Comparison of ENCODE assay signal across 6 cellular contexts in genomic region chr11:64869571-64870175, GRCh38. TPM values are rescaled to one million over a fixed set of nuclear protein-coding genes. Genes with fewer than 3 reads are reported as not detected.
A peak's percentile ranks its signal among the peaks of the same experiment; 100 is the strongest.
DNase-seq lines count a peak whose midpoint lies in the region; ATAC-seq and TF ChIP-seq lines count a peak whose summit lies in the region.

No MANE protein-coding gene starts in this region.

- no peaks in the 10 kb centered on the region for H3F3A ChIP-seq in Loucy (ENCODE audit: low read depth)

- no peaks in the 10 kb centered on the region for H4K20me1 ChIP-seq in Loucy (ENCODE audit: insufficient read depth, low read length, poor library complexity, severe bottlenecking)

- H3K27me3 ChIP-seq in Loucy (ENCODE audit: insufficient read depth, low read length, poor library complexity, severe bottlenecking) (no peaks in the 10 kb centered on the region), spleen (replicated peaks in 1 of 7) (no peaks in the 10 kb centered on the region)
- H3K27me3 ChIP-seq in effector memory CD4-positive, alpha-beta T cell (replicated peaks; ENCODE audit: control insufficient read depth, insufficient read depth, low read length, poor library complexity, severe bottlenecking): no peaks in the 10 kb centered on the region

- H3K36me3 ChIP-seq in Loucy (ENCODE audit: insufficient read depth, low read length): peaks cover 6% of the 10 kb centered on the region; the same call in 1 of the 2 replicates
- peaks cover 37% of the 10 kb centered on the region for H3K36me3 ChIP-seq in effector memory CD4-positive, alpha-beta T cell (ENCODE audit: control insufficient read depth, insufficient read depth, low read length)
- peaks cover 0 to 87% (median 31%) of the 10 kb centered on the region in 6 donors for H3K36me3 ChIP-seq in spleen

- H3K79me2 ChIP-seq in Loucy (ENCODE audit: insufficient read depth, low read length): peaks cover 83% of the 10 kb centered on the region

- WGBS in spleen, 5 donors: 32 to 63% (median 42%) methylated on average over 7 to 9 of the region's 9 CpGs

- no peak for TF ChIP-seq POLR2A in spleen (IDR thresholded peaks at IDR 0.05)

- H2AFZ ChIP-seq in Loucy (ENCODE audit: low read length): no peak overlapping the region

- peak overlapping the region; percentile 89 for H3K4me2 ChIP-seq in Loucy (ENCODE audit: low read depth, low read length, poor library complexity, severe bottlenecking)

- H3K27ac ChIP-seq in effector memory CD4-positive, alpha-beta T cell (ENCODE audit: insufficient read depth, low read length, poor library complexity, severe bottlenecking): peak overlapping the region; percentile 74
- peak overlapping the region; percentile 73 to 98 (median 90) for H3K27ac ChIP-seq in spleen

- H3K9ac ChIP-seq in Loucy (ENCODE audit: low read depth, low read length, poor library complexity, severe bottlenecking): peak overlapping the region; percentile 63

- DNase-seq in effector memory CD4-positive, alpha-beta T cell: no peak
- DNase-seq in spleen: peak; percentile 86
- no peak for DNase-seq in NCI-H2196 (lab: John Stamatoyannopoulos, UW; ENCODE audit: unreplicated experiment)
- DNase-seq in NCI-H2107 treated with DMSO at 0.1 percent for 48 hours (lab: John Stamatoyannopoulos, UW; ENCODE audit: unreplicated experiment): no peak

- peak; percentile 36 for TF ChIP-seq CTCF in Loucy (conservative IDR thresholded peaks at IDR 0.05; ENCODE audit: low read length)
- TF ChIP-seq CTCF in spleen (IDR thresholded peaks at IDR 0.05 in 8 of 11, conservative IDR thresholded peaks at IDR 0.05 in 3 of 11): peak in 6 of 11 experiments; percentile 17 to 39 (median 28)

- ATAC-seq in HG02884 (IDR thresholded peaks at IDR 0.05; ENCODE audit: unreplicated experiment): no peak

- H3K4me1 ChIP-seq in Loucy (ENCODE audit: insufficient read depth, low read length, poor library complexity, severe bottlenecking): peaks cover 53% of the 10 kb centered on the region
- H3K4me1 ChIP-seq in effector memory CD4-positive, alpha-beta T cell (ENCODE audit: control insufficient read depth, insufficient read depth, low read length, poor library complexity, severe bottlenecking): peaks cover 86% of the 10 kb centered on the region
- peaks cover 87 to 100% (median 100%) of the 10 kb centered on the region in 6 donors for H3K4me1 ChIP-seq in spleen

- H3K9me2 ChIP-seq in Loucy (replicated peaks; ENCODE audit: low read depth, low read length): no peaks in the 10 kb centered on the region

- intact Hi-C loops in spleen (cut with DNase I; ENCODE audit: low total_unique reads): no loop called here

- peak overlapping the region; percentile 63 for H3K4me3 ChIP-seq in Loucy (ENCODE audit: low read length, poor library complexity, severe bottlenecking)
- peak overlapping the region; percentile 52 for H3K4me3 ChIP-seq in effector memory CD4-positive, alpha-beta T cell (ENCODE audit: insufficient read depth, low read depth, low read length, poor library complexity, severe bottlenecking)
- H3K4me3 ChIP-seq in spleen: peak overlapping the region in 7 of 8 donors; percentile 4 to 55 (median 24)

- H3K9me3 ChIP-seq in Loucy (ENCODE audit: insufficient read depth, low read depth, low read length): no peaks in the 10 kb centered on the region
- no peaks in the 10 kb centered on the region for H3K9me3 ChIP-seq in effector memory CD4-positive, alpha-beta T cell (ENCODE audit: control insufficient read depth, low read length)
- no peaks in the 10 kb centered on the region for H3K9me3 ChIP-seq in spleen

RNA-seq across cellular contexts. Expression of gene EHD1, which starts 8.7 kb away (rescaled TPM):
- 100 to 1,000 TPM; 117 to 337 (median 201) TPM for total RNA-seq in spleen
- polyA plus RNA-seq in spleen: 10 to 100 TPM; 51.9 to 93.9 (median 53.7) TPM

RNA-seq across cellular contexts. Expression of gene CDC42BPG, which starts 25.2 kb away (rescaled TPM):
- total RNA-seq in spleen: 1 to 10 TPM; 1.9 to 4.6 (median 2.6) TPM
- 1 to 10 TPM in 2 of 3 donors, under 1 TPM in 1; 0.74 to 2.0 (median 1.0) TPM for polyA plus RNA-seq in spleen

RNA-seq across cellular contexts. Expression of gene ATG2A, which starts 47.3 kb away (rescaled TPM):
- total RNA-seq in spleen: 10 to 100 TPM; 32.7 to 57.3 (median 40.3) TPM
- 10 to 100 TPM; 14.3 to 30.3 (median 28.8) TPM for polyA plus RNA-seq in spleen

RNA-seq across cellular contexts. Expression of gene PPP2R5B, which starts 54.8 kb away (rescaled TPM):
- total RNA-seq in spleen: 10 to 100 TPM; 21.9 to 45.1 (median 30.4) TPM
- 10 to 100 TPM; 10.8 to 25.4 (median 15.2) TPM for polyA plus RNA-seq in spleen

RNA-seq across cellular contexts. Expression of gene MEN1, which starts 59.3 kb away (rescaled TPM):
- total RNA-seq in spleen: 10 to 100 TPM; 20.1 to 33.6 (median 28.2) TPM
- polyA plus RNA-seq in spleen: 10 to 100 TPM; 17.8 to 27.6 (median 20.5) TPM
